In genomic region chr12:15155271-15155670, GRCh38 we compare ENCODE assay signal across 1 cellular context.
TF ChIP-seq lines count a peak whose summit lies in the region.

No MANE protein-coding gene starts in this region.

TF ChIP-seq in WTC11, 78 proteins besides CTCF, POLR2A, EP300 and RAD21 (continued from another document):
- TF ChIP-seq PRDM15 (CRISPR knock-in tag; IDR thresholded peaks at IDR 0.05): no peak
- no peak for TF ChIP-seq ZNF281 (CRISPR knock-in tag; IDR thresholded peaks at IDR 0.05)
